In genomic region chr15:98790270-98790669, GRCh38 we compare ENCODE assay signal across 21 cellular contexts.
DNase-seq lines count a peak whose midpoint lies in the region; ATAC-seq, FAIRE-seq and TF ChIP-seq lines count a peak whose summit lies in the region.
"Had no signal": no experiment of that assay in that cellular context is flagged by ENCODE, and none has a peak within 500 bp of the region (broad histone marks: within the 10 kb centered on the region; RNA-seq: fewer than 3 reads in every experiment).

No MANE protein-coding gene starts in this region.

- peaks cover 5 to 83% (median 23%) of the 10 kb centered on the region in 4 donors for H3K4me1 Mint-ChIP-seq in CD4-positive, CD25-positive, alpha-beta regulatory T cell
- H3K4me1 Mint-ChIP-seq in astrocyte (ENCODE audit: low read depth, unreplicated experiment) (peaks cover 91% of the 10 kb centered on the region), neural progenitor cell (peaks cover 87% of the 10 kb centered on the region)

- ATAC-seq in CD4-positive, CD25-positive, alpha-beta regulatory T cell (ENCODE audit: low read depth in 2 of 2): no peak
- ATAC-seq in GM19035 (IDR thresholded peaks at IDR 0.05; ENCODE audit: unreplicated experiment) (no peak), left colon (no peak)
- ATAC-seq: K562 had no signal

- TF ChIP-seq CTCF in 22Rv1 (IDR thresholded peaks at IDR 0.05) (no peak), astrocyte (IDR thresholded peaks at IDR 0.05; ENCODE audit: insufficient read depth, low read depth, low read length) (no peak), neural progenitor cell (IDR thresholded peaks at IDR 0.05) (no peak)

- H3K36me3 ChIP-seq in CD4-positive, CD25-positive, alpha-beta regulatory T cell (ENCODE audit: control insufficient read depth, insufficient read depth, low read length): no peaks in the 10 kb centered on the region
- H3K36me3 ChIP-seq in astrocyte (ENCODE audit: insufficient read depth, low read length) (no peaks in the 10 kb centered on the region), neural progenitor cell (no peaks in the 10 kb centered on the region)

- FAIRE-seq in astrocyte (lab: Jason Lieb, UNC): no peak
- FAIRE-seq: A204.1, GM12892, GM18507, K562 had no signal

- H2AFZ ChIP-seq in astrocyte (ENCODE audit: low read depth, low read length) (no peak overlapping the region), neural progenitor cell (replicated peaks) (no peak overlapping the region)

- peaks cover 100% of the 10 kb centered on the region for H3K79me2 ChIP-seq in astrocyte (ENCODE audit: insufficient read depth, low read length)
- H3K79me2 ChIP-seq in neural progenitor cell (ENCODE audit: low read depth): peaks cover 98% of the 10 kb centered on the region

- POLR2A ChIA-PET in HEK293T (lab: Yijun Ruan, JAX): no interaction called here

- no peak overlapping the region for H3K4me3 ChIP-seq in CD4-positive, CD25-positive, alpha-beta regulatory T cell (ENCODE audit: low read depth, low read length)
- H3K4me3 ChIP-seq in astrocyte (ENCODE audit: insufficient read depth, low read depth, low read length): no peak overlapping the region
- no peak overlapping the region for H3K4me3 ChIP-seq in neural progenitor cell
- H3K4me3 ChIP-seq: K562, SK-N-MC had no signal

- H3K4me3 Mint-ChIP-seq in CD4-positive, CD25-positive, alpha-beta regulatory T cell: peak overlapping the region in 1 of 4 donors; percentile 51
- no peak overlapping the region for H3K4me3 Mint-ChIP-seq in astrocyte (ENCODE audit: unreplicated experiment)
- no peak overlapping the region for H3K4me3 Mint-ChIP-seq in neural progenitor cell

- peaks cover 4% of the 10 kb centered on the region for H3K27me3 Mint-ChIP-seq in CD4-positive, CD25-positive, alpha-beta regulatory T cell
- no peaks in the 10 kb centered on the region for H3K27me3 Mint-ChIP-seq in astrocyte (ENCODE audit: low read depth, unreplicated experiment)
- H3K27me3 Mint-ChIP-seq in neural progenitor cell (ENCODE audit: insufficient read depth, low read depth): no peaks in the 10 kb centered on the region

- H3K4me2 ChIP-seq in astrocyte (ENCODE audit: low read length): no peak overlapping the region
- peak overlapping the region; percentile 4 for H3K4me2 ChIP-seq in neural progenitor cell

- H3K9me3 ChIP-seq in CD4-positive, CD25-positive, alpha-beta regulatory T cell (ENCODE audit: control insufficient read depth in 2 of 2, low read length in 2 of 2): no peaks in the 10 kb centered on the region
- H3K9me3 ChIP-seq in astrocyte (ENCODE audit: insufficient read depth, low read depth, low read length) (no peaks in the 10 kb centered on the region), neural progenitor cell (ENCODE audit: low read depth) (no peaks in the 10 kb centered on the region)

- H3K4me1 ChIP-seq in CD4-positive, CD25-positive, alpha-beta regulatory T cell (ENCODE audit: control insufficient read depth, insufficient read depth, low read length, poor library complexity, severe bottlenecking): peaks cover 9% of the 10 kb centered on the region
- H3K4me1 ChIP-seq in astrocyte (ENCODE audit: insufficient read depth, low read length) (peaks cover 22% of the 10 kb centered on the region), neural progenitor cell (peaks cover 82% of the 10 kb centered on the region)

- CTCF ChIA-PET in HEK293T (lab: Yijun Ruan, JAX): interaction anchor here (1.2 to 2.9 kb wide), 3 partner anchors 11 to 13 kb away, joined by 3 to 11 read pairs (median 3); no protein-coding TSS in a partner anchor

- H3K27ac Mint-ChIP-seq in CD4-positive, CD25-positive, alpha-beta regulatory T cell: peak overlapping the region in 2 of 3 donors; percentile 23 to 53
- peak overlapping the region; percentile 64 for H3K27ac Mint-ChIP-seq in astrocyte (ENCODE audit: unreplicated experiment)
- H3K27ac Mint-ChIP-seq in neural progenitor cell: no peak overlapping the region

- peaks cover 21% of the 10 kb centered on the region for H3F3A ChIP-seq in neural progenitor cell (ENCODE audit: low read depth)

- no peaks in the 10 kb centered on the region for H3K27me3 ChIP-seq in CD4-positive, CD25-positive, alpha-beta regulatory T cell (ENCODE audit: control insufficient read depth, insufficient read depth, low read length)
- H3K27me3 ChIP-seq in astrocyte (ENCODE audit: insufficient read depth, low read length) (no peaks in the 10 kb centered on the region), neural progenitor cell (no peaks in the 10 kb centered on the region)

- H3K9ac ChIP-seq in astrocyte (ENCODE audit: low read length): no peak overlapping the region
- no peak overlapping the region for H3K9ac ChIP-seq in neural progenitor cell

- H3K27ac ChIP-seq in 22Rv1: peak overlapping the region; percentile 72; the same call in 1 of the 2 replicates
- no peak overlapping the region for H3K27ac ChIP-seq in CD4-positive, CD25-positive, alpha-beta regulatory T cell (ENCODE audit: insufficient read depth, low read length, poor library complexity, severe bottlenecking)
- no peak overlapping the region for H3K27ac ChIP-seq in astrocyte (ENCODE audit: low read depth, low read length)
- H3K27ac ChIP-seq in neural progenitor cell: no peak overlapping the region

- DNase-seq in CD4-positive, CD25-positive, alpha-beta regulatory T cell: no peak
- DNase-seq in astrocyte (ENCODE audit: low read depth) (no peak), neural progenitor cell (ENCODE audit: low spot score) (no peak), HEK293T (ENCODE audit: extremely low spot score) (no peak), left colon (no peak), NCI-H526 (lab: John Stamatoyannopoulos, UW) (no peak)
- DNase-seq: C1 segment of cervical spinal cord, DMS79, H7, NCI-H1105, NCI-H1694 treated with DMSO at 0.1 percent for 48 hours, NCI-H510A, NCI-H774, Right ventricle myocardium superior had no signal

- no peaks in the 10 kb centered on the region for H3K36me3 Mint-ChIP-seq in CD4-positive, CD25-positive, alpha-beta regulatory T cell
- H3K36me3 Mint-ChIP-seq in astrocyte (ENCODE audit: low read depth, unreplicated experiment) (peaks cover 2% of the 10 kb centered on the region), neural progenitor cell (no peaks in the 10 kb centered on the region)

- no peaks in the 10 kb centered on the region for H3K9me3 Mint-ChIP-seq in CD4-positive, CD25-positive, alpha-beta regulatory T cell
- H3K9me3 Mint-ChIP-seq in astrocyte (ENCODE audit: unreplicated experiment) (no peaks in the 10 kb centered on the region), neural progenitor cell (no peaks in the 10 kb centered on the region)

- H4K20me1 ChIP-seq in astrocyte (ENCODE audit: insufficient read depth, low read length) (peaks cover 96% of the 10 kb centered on the region), neural progenitor cell (ENCODE audit: low read depth) (peaks cover 97% of the 10 kb centered on the region)

- intact Hi-C loops in left colon (cut with DNase I, micrococcal nuclease): loop anchor here in 1 of 2 donors (10.0 kb wide), 1 partner anchor 285 kb away; no protein-coding TSS in a partner anchor

TF ChIP-seq in HEK293T, 16 proteins besides CTCF, POLR2A, EP300 and RAD21:
- TF ChIP-seq NFRKB (IDR thresholded peaks at IDR 0.05) (no peak), SUZ12 (IDR thresholded peaks at IDR 0.05) (no peak), FOXK2 (IDR thresholded peaks at IDR 0.05) (no peak), L3MBTL2 (conservative IDR thresholded peaks at IDR 0.05) (no peak), SP1 (IDR thresholded peaks at IDR 0.05) (no peak), FOXM1 (IDR thresholded peaks at IDR 0.05; ENCODE audit: borderline replicate concordance) (no peak), BHLHE40 (IDR thresholded peaks at IDR 0.05; ENCODE audit: borderline replicate concordance) (no peak), ZNF384 (IDR thresholded peaks at IDR 0.05) (no peak), LEF1 (IDR thresholded peaks at IDR 0.05; ENCODE audit: borderline replicate concordance) (no peak), FOXA1 (IDR thresholded peaks at IDR 0.05) (no peak), ELF4 (IDR thresholded peaks at IDR 0.05) (no peak)
- TF ChIP-seq, protein P1, sequence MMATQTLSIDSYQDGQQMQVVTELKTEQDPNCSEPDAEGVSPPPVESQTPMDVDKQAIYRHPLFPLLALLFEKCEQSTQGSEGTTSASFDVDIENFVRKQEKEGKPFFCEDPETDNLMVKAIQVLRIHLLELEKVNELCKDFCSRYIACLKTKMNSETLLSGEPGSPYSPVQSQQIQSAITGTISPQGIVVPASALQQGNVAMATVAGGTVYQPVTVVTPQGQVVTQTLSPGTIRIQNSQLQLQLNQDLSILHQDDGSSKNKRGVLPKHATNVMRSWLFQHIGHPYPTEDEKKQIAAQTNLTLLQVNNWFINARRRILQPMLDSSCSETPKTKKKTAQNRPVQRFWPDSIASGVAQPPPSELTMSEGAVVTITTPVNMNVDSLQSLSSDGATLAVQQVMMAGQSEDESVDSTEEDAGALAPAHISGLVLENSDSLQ (IDR thresholded peaks at IDR 0.05): no peak
